ENCODE assay signal across 8 cellular contexts in the genomic region with DNA sequence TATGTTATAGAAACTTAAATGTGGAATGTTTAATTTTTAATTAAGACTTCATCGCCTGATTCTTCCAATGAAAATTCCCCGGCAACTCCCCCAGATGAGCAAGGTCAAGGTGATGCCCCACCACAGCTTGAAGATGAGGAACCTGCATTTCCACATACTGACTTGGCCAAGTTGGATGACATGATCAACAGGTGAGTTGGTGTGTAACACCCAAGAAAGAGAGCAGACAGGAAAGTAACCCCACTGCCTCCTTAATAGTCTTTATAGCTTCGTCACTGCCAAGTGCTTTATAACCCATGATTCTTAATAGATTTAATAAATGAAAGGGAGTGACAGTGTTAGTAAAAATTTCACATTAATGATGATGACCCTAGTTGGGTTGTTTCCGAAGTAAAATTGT.
"Had no signal": no experiment of that assay in that cellular context is flagged by ENCODE, and none has a peak within 500 bp of the region (broad histone marks: within the 10 kb centered on the region; RNA-seq: fewer than 3 reads in every experiment).

No MANE protein-coding gene starts in this region.

- H3K27me3 Mint-ChIP-seq: IgD-negative memory B cell had no signal

- H3K4me3 Mint-ChIP-seq: GM23338, H9, HFFc6, IgD-negative memory B cell had no signal

- H3K9me3 Mint-ChIP-seq: GM23338, HFFc6, IgD-negative memory B cell had no signal

- H3K4me1 Mint-ChIP-seq: GM23338 had no signal

- H2AFZ ChIP-seq: GM23338 had no signal

- H3K4me3 ChIP-seq: GM23338 had no signal

- H3K27ac ChIP-seq: HL-60 had no signal

- DNase-seq: H9, HCEC 1CT, HFFc6, KBM-7 had no signal

- ATAC-seq: GM23338, HepG2 had no signal

- H3K27ac Mint-ChIP-seq: HFFc6, IgD-negative memory B cell had no signal

- H3K4me2 ChIP-seq: GM23338 had no signal
